ENCODE assay signal across 8 cellular contexts in genomic region chr13:77326905-77327604, GRCh38. TPM values are rescaled to one million over a fixed set of nuclear protein-coding genes. Genes with fewer than 3 reads are reported as not detected.
DNase-seq lines count a peak whose midpoint lies in the region; ATAC-seq and TF ChIP-seq lines count a peak whose summit lies in the region.

A gene with protein sequence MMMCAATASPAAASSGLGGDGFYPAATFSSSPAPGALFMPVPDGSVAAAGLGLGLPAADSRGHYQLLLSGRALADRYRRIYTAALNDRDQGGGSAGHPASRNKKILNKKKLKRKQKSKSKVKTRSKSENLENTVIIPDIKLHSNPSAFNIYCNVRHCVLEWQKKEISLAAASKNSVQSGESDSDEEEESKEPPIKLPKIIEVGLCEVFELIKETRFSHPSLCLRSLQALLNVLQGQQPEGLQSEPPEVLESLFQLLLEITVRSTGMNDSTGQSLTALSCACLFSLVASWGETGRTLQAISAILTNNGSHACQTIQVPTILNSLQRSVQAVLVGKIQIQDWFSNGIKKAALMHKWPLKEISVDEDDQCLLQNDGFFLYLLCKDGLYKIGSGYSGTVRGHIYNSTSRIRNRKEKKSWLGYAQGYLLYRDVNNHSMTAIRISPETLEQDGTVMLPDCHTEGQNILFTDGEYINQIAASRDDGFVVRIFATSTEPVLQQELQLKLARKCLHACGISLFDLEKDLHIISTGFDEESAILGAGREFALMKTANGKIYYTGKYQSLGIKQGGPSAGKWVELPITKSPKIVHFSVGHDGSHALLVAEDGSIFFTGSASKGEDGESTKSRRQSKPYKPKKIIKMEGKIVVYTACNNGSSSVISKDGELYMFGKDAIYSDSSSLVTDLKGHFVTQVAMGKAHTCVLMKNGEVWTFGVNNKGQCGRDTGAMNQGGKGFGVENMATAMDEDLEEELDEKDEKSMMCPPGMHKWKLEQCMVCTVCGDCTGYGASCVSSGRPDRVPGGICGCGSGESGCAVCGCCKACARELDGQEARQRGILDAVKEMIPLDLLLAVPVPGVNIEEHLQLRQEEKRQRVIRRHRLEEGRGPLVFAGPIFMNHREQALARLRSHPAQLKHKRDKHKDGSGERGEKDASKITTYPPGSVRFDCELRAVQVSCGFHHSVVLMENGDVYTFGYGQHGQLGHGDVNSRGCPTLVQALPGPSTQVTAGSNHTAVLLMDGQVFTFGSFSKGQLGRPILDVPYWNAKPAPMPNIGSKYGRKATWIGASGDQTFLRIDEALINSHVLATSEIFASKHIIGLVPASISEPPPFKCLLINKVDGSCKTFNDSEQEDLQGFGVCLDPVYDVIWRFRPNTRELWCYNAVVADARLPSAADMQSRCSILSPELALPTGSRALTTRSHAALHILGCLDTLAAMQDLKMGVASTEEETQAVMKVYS (N-terminal part only) (minus strand): TSS chr13:77327094. CDS start chr13:77326775, 319 bp downstream.

- H3K27me3 Mint-ChIP-seq in GM23338 (ENCODE audit: insufficient read depth, low read depth, poor library complexity) = peaks cover 18% of the 10 kb centered on the region
- no peaks in the 10 kb centered on the region for H3K27me3 Mint-ChIP-seq in naive B cell
- H3K27me3 Mint-ChIP-seq in stimulated activated naive B cell treated with anti-CD40 and anti-IgM and Interleukin-4, amounts not matched to agents 10 μg/mL and 1 μg/mL and 100 μg/mL, for 72 hours = no peaks in the 10 kb centered on the region

- DNase-seq in DND-41 (peak; percentile 98), GM23338 (ENCODE audit: low spot score) (peak; percentile 99), LHCN-M2 (ENCODE audit: low read depth) (peak; percentile 98), RPMI8226 (peak; percentile 96), fibroblast of gingiva (ENCODE audit: low read depth) (peak; percentile 98), naive B cell (peak; percentile 98)
- peak; percentile 95 for DNase-seq in activated T-helper 1 cell treated with anti-CD3 and anti-CD28 coated beads, Interleukin-2, amount 50 U/mL, for 16 hours (ENCODE audit: low read depth in 1 of 2, low spot score in 1 of 2)
- peak; percentile 96 for DNase-seq in stimulated activated naive B cell treated with anti-CD40 and anti-IgM and Interleukin-4, amounts not matched to agents 10 μg/mL and 1 μg/mL and 100 μg/mL, for 72 hours

- H3K27ac ChIP-seq in DND-41 (ENCODE audit: low read length) (peak within 1 kb of the TSS; percentile 84), GM23338 (ENCODE audit: low read depth) (no peak within 1 kb of the TSS)

- H3K4me2 ChIP-seq in DND-41 (ENCODE audit: insufficient read depth, low read length) (peak within 1 kb of the TSS; percentile 93), GM23338 (peak within 1 kb of the TSS; percentile 90)

- no peaks in the 10 kb centered on the region for H3K27me3 ChIP-seq in DND-41 (ENCODE audit: insufficient read depth, low read length, poor library complexity)
- H3K27me3 ChIP-seq in GM23338 (ENCODE audit: insufficient read depth) = peaks cover 21% of the 10 kb centered on the region

- H3K9ac ChIP-seq in DND-41 (ENCODE audit: low read depth, low read length) = peak within 1 kb of the TSS; percentile 77

- H3K36me3 Mint-ChIP-seq in GM23338 (ENCODE audit: low read depth) (no peaks in the 10 kb centered on the region), naive B cell (no peaks in the 10 kb centered on the region)
- H3K36me3 Mint-ChIP-seq in stimulated activated naive B cell treated with anti-CD40 and anti-IgM and Interleukin-4, amounts not matched to agents 10 μg/mL and 1 μg/mL and 100 μg/mL, for 72 hours = peaks cover 4 to 16% of the 10 kb centered on the region in 2 donors

- no peaks in the 10 kb centered on the region for H3K36me3 ChIP-seq in DND-41 (ENCODE audit: insufficient read depth, low read length)
- H3K36me3 ChIP-seq in GM23338 (ENCODE audit: insufficient read depth) = no peaks in the 10 kb centered on the region

- H3K4me1 Mint-ChIP-seq in GM23338 = peaks cover 47% of the 10 kb centered on the region
- H3K4me1 Mint-ChIP-seq in naive B cell = peaks cover 51 to 74% (median 56%) of the 10 kb centered on the region in 3 donors
- peaks cover 36 to 45% of the 10 kb centered on the region in 2 donors for H3K4me1 Mint-ChIP-seq in stimulated activated naive B cell treated with anti-CD40 and anti-IgM and Interleukin-4, amounts not matched to agents 10 μg/mL and 1 μg/mL and 100 μg/mL, for 72 hours

- ATAC-seq in DND-41 (ENCODE audit: insufficient read depth, low read depth) (peak; percentile 58), GM23338 (peak; percentile 76), naive B cell (ENCODE audit: low read depth in 2 of 2) (peak; percentile 58 to 65)
- ATAC-seq in stimulated activated naive B cell treated with anti-CD40 and anti-IgM and Interleukin-4, amounts not matched to agents 10 μg/mL and 1 μg/mL and 100 μg/mL, for 72 hours (replicated peaks) = peak; percentile 59 to 69

- H3K9me3 Mint-ChIP-seq in GM23338 = no peaks in the 10 kb centered on the region; the same call in 2 of the 3 replicates
- no peaks in the 10 kb centered on the region for H3K9me3 Mint-ChIP-seq in naive B cell
- peaks cover 0 to 1% of the 10 kb centered on the region in 2 donors for H3K9me3 Mint-ChIP-seq in stimulated activated naive B cell treated with anti-CD40 and anti-IgM and Interleukin-4, amounts not matched to agents 10 μg/mL and 1 μg/mL and 100 μg/mL, for 72 hours

- peak within 1 kb of the TSS; percentile 92 for H3K4me3 Mint-ChIP-seq in GM23338
- H3K4me3 Mint-ChIP-seq in naive B cell = peak within 1 kb of the TSS; percentile 91 to 100 (median 97)
- peak within 1 kb of the TSS; percentile 96 to 98 for H3K4me3 Mint-ChIP-seq in stimulated activated naive B cell treated with anti-CD40 and anti-IgM and Interleukin-4, amounts not matched to agents 10 μg/mL and 1 μg/mL and 100 μg/mL, for 72 hours

- H3K79me2 ChIP-seq in DND-41 (ENCODE audit: insufficient read depth, low read length) (peaks cover 52% of the 10 kb centered on the region), GM23338 (replicated peaks; ENCODE audit: insufficient read depth) (peaks cover 43% of the 10 kb centered on the region)

- H3K4me3 ChIP-seq in DND-41 (ENCODE audit: low read depth in 1 of 2, low read length in 2 of 2) (peak within 1 kb of the TSS; percentile 62 to 88), GM23338 (peak within 1 kb of the TSS; percentile 80)

- TF ChIP-seq CTCF in DND-41 (IDR thresholded peaks at IDR 0.05; ENCODE audit: borderline replicate concordance, extremely low read depth, low read length, poor library complexity, severe bottlenecking) (no peak), GM23338 (conservative IDR thresholded peaks at IDR 0.05; ENCODE audit: low read depth in 2 of 2) (no peak)

- H3K4me1 ChIP-seq in DND-41 (ENCODE audit: insufficient read depth, low read length) (peaks cover 64% of the 10 kb centered on the region), GM23338 (ENCODE audit: insufficient read depth) (peaks cover 35% of the 10 kb centered on the region)

- no peaks in the 10 kb centered on the region for H3K9me3 ChIP-seq in DND-41 (ENCODE audit: insufficient read depth, low read length, severe bottlenecking)

- H3F3A ChIP-seq in GM23338 (replicated peaks; ENCODE audit: low read depth) = 0 out of 2 replicates have a peak, but pooled peaks cover 3% of the 10 kb centered on the region

- H4K20me1 ChIP-seq in DND-41 (ENCODE audit: insufficient read depth, low read length) (peaks cover 31% of the 10 kb centered on the region; the same call in 1 of the 2 replicates), GM23338 (replicated peaks; ENCODE audit: insufficient read depth) (peaks cover 18% of the 10 kb centered on the region; the same call in 1 of the 2 replicates)

- peak within 1 kb of the TSS; percentile 92 for H2AFZ ChIP-seq in DND-41 (ENCODE audit: low read depth, low read length)
- H2AFZ ChIP-seq in GM23338 = peak within 1 kb of the TSS; percentile 67; the same call in 1 of the 2 replicates

- H3K27ac Mint-ChIP-seq in GM23338 (no peak within 1 kb of the TSS; the same call in none of the 2 replicates), naive B cell (peak within 1 kb of the TSS; percentile 97 to 99 (median 98))
- H3K27ac Mint-ChIP-seq in stimulated activated naive B cell treated with anti-CD40 and anti-IgM and Interleukin-4, amounts not matched to agents 10 μg/mL and 1 μg/mL and 100 μg/mL, for 72 hours = peak within 1 kb of the TSS; percentile 99

- no peaks in the 10 kb centered on the region for H3K9me2 ChIP-seq in GM23338 (ENCODE audit: insufficient read depth)

TF ChIP-seq in GM23338, 12 proteins besides CTCF, POLR2A, EP300 and RAD21:
- TF ChIP-seq ZNF331 (CRISPR knock-in tag; IDR thresholded peaks at IDR 0.05; ENCODE audit: low read depth) = no peak
- peak; percentile 95 for TF ChIP-seq POLR2AphosphoS5 (IDR thresholded peaks at IDR 0.05; ENCODE audit: low read depth)
- TF ChIP-seq CREB1 (CRISPR knock-in tag; IDR thresholded peaks at IDR 0.05; ENCODE audit: low read depth) = peak; percentile 75
- no peak for TF ChIP-seq ZNF114 (CRISPR knock-in tag; IDR thresholded peaks at IDR 0.05)

RNA-seq across cellular contexts. Expression of the gene that starts here (rescaled TPM):
- total RNA-seq in GM23338 (2014; rRNA removed; shearing (Covaris generic)) = 77.2 and 78.0 TPM in 2 replicates
- 38.5 and 54.6 TPM in 2 replicates for polyA plus RNA-seq in GM23338 (2016; fragmentation: Nextera tagmentation; extraction: Ambion mirVana)
- total RNA-seq in LHCN-M2 (2014; rRNA removed) = 34.4 and 50.3 TPM in 2 replicates
- 19.0 TPM for polyA plus RNA-seq in LHCN-M2 (2012)
- polyA plus RNA-seq in naive B cell (ENCODE audit: low read depth in 6 of 6) = 10 to 100 TPM; 31.5 to 81.0 (median 53.3) TPM
